ENCODE assay signal across 8 cellular contexts in the genomic region with DNA sequence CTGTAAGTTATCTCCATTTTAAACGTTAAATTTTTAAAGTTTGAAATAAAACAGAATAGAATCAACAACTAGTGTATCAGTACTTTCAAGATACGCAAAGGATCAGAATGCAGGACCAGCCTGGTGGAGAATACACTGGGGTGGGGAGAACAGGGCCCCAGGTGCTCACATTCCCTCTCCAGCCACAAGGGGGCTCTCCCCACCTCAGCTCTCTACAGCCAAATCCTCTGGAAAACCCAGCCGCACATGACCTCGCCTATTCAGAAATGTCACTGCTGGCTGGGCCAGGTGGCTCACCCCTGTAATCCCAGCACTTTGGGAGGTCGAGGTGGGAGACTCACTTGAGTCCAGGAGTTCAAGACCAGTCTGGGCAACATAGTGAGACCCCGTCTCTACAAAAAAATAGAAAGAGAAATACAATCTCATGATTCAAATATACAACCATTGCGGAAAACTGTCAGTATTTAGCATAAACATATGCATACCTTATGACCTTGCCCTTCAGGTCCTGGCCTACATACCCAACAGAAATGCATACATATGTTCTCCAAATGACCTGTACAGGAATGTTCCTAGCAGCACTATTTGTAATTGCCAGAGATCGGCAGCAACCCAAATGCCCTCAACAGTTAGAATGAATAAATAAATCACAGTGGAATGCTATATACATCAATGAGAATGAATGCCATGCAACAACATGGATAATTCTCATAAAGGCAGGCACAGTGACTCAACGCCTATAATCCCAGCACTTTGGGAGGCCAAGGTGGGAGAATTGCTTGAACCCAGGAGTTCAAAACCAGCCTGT. TPM values are rescaled to one million over a fixed set of nuclear protein-coding genes. Genes with fewer than 3 reads are reported as not detected.
A peak's percentile ranks its signal among the peaks of the same experiment; 100 is the strongest.
DNase-seq lines count a peak whose midpoint lies in the region; ATAC-seq lines count a peak whose summit lies in the region.

No MANE protein-coding gene starts in this region.

- no peaks in the 10 kb centered on the region for H3K9me3 Mint-ChIP-seq in activated CD4-positive, alpha-beta memory T cell treated with anti-CD3 and anti-CD28 coated beads for 36 hours
- no peaks in the 10 kb centered on the region for H3K9me3 Mint-ChIP-seq in naive B cell

- H3K4me3 Mint-ChIP-seq in activated CD4-positive, alpha-beta memory T cell treated with anti-CD3 and anti-CD28 coated beads for 36 hours = no peak overlapping the region
- no peak overlapping the region for H3K4me3 Mint-ChIP-seq in naive B cell

- H3K9me3 ChIP-seq in GM23248 (ENCODE audit: low read depth) = no peaks in the 10 kb centered on the region

- CTCF ChIA-PET in activated CD4-positive, alpha-beta memory T cell treated with anti-CD3 and anti-CD28 coated beads for 36 hours (lab: Charles Lee) = interaction anchor here (0.5 to 8.2 kb wide), 18 partner anchors 9 to 382 kb away, joined by 3 to 68 read pairs (median 4); a partner anchor contains a TSS

- H3K27ac ChIP-seq in GM23248 = no peak overlapping the region

- in situ Hi-C loops in GM23248 (cut with MboI) = no loop called here

- no peaks in the 10 kb centered on the region for H3K9me2 ChIP-seq in GM23248 (ENCODE audit: insufficient read depth)

- H3K4me3 ChIP-seq in GM23248 = no peak overlapping the region

- no peaks in the 10 kb centered on the region for H3K27me3 Mint-ChIP-seq in activated CD4-positive, alpha-beta memory T cell treated with anti-CD3 and anti-CD28 coated beads for 36 hours
- peaks cover 0 to 6% (median 5%) of the 10 kb centered on the region in 3 donors for H3K27me3 Mint-ChIP-seq in naive B cell

- ATAC-seq in naive B cell (ENCODE audit: low read depth in 2 of 2) = peak; percentile 82 to 88
- ATAC-seq in GM19455 (IDR thresholded peaks at IDR 0.05; ENCODE audit: unreplicated experiment) = no peak

- H3K36me3 ChIP-seq in GM23248 (ENCODE audit: low read depth) = no peaks in the 10 kb centered on the region

- H3K4me1 ChIP-seq in GM23248 (ENCODE audit: insufficient read depth) = no peaks in the 10 kb centered on the region

- H3K9ac ChIP-seq in GM23248 = no peak overlapping the region

- no peak overlapping the region for H2AFZ ChIP-seq in GM23248

- H4K20me1 ChIP-seq in GM23248 (ENCODE audit: insufficient read depth) = no peaks in the 10 kb centered on the region

- H3K79me2 ChIP-seq in GM23248 (ENCODE audit: insufficient read depth) = no peaks in the 10 kb centered on the region

- H3K4me2 ChIP-seq in GM23248 (ENCODE audit: unreplicated experiment) = no peak overlapping the region

- H3K36me3 Mint-ChIP-seq in activated CD4-positive, alpha-beta memory T cell treated with anti-CD3 and anti-CD28 coated beads for 36 hours = no peaks in the 10 kb centered on the region
- H3K36me3 Mint-ChIP-seq in naive B cell = no peaks in the 10 kb centered on the region

- 41 to 42% methylated on average over 9 of the region's 9 CpGs for WGBS in GM23248 (ENCODE audit: low coverage in 1 of 2, low lambda C conversion rate in 2 of 2, missing lambda C conversion rate in 2 of 2), 2 experiments

- H3K4me1 Mint-ChIP-seq in activated CD4-positive, alpha-beta memory T cell treated with anti-CD3 and anti-CD28 coated beads for 36 hours (ENCODE audit: low read depth) = peaks cover 35% of the 10 kb centered on the region
- H3K4me1 Mint-ChIP-seq in naive B cell = peaks cover 19 to 30% (median 20%) of the 10 kb centered on the region in 3 donors

- intact Hi-C loops in activated CD4-positive, alpha-beta memory T cell treated with anti-CD3 and anti-CD28 coated beads for 36 hours (cut with micrococcal nuclease) = loop anchor here (10.0 kb wide), 1 partner anchor 382 kb away; no protein-coding TSS in a partner anchor

- H3F3A ChIP-seq in GM23248 (ENCODE audit: insufficient read depth) = peaks cover 7% of the 10 kb centered on the region; the same call in 1 of the 2 replicates

- POLR2A ChIA-PET in activated CD4-positive, alpha-beta memory T cell treated with anti-CD3 and anti-CD28 coated beads for 36 hours (lab: Charles Lee) = no interaction called here

- H3K27me3 ChIP-seq in GM23248 (replicated peaks; ENCODE audit: insufficient read depth) = no peaks in the 10 kb centered on the region

- DNase-seq in AML-193 (lab: John Stamatoyannopoulos, UW) (peak; percentile 41 to 42), GM23248 (peak; percentile 73), NCI-H748 (lab: John Stamatoyannopoulos, UW; ENCODE audit: unreplicated experiment) (peak; percentile 71), naive B cell (peak; percentile 36)
- peak; percentile 77 for DNase-seq in activated CD4-positive, alpha-beta memory T cell treated with anti-CD3 and anti-CD28 coated beads for 36 hours
- DNase-seq in effector CD4-positive, alpha-beta T cell = peak; percentile 52
- DNase-seq in stimulated activated naive CD4-positive, alpha-beta T cell treated with Interleukin-2 at 50 U/mL for 16 hours (lab: John Stamatoyannopoulos, UW) = peak; percentile 52

- H3K27ac Mint-ChIP-seq in activated CD4-positive, alpha-beta memory T cell treated with anti-CD3 and anti-CD28 coated beads for 36 hours = no peak overlapping the region
- H3K27ac Mint-ChIP-seq in naive B cell = peak overlapping the region in 2 of 6 donors; percentile 27 to 54

RNA-seq across cellular contexts. Expression of a gene that starts 18.4 kb away (rescaled TPM):
- total RNA-seq in GM23248 (2014; rRNA removed; shearing (Covaris generic)) = not detected in 2 replicates
- not detected in 2 replicates for polyA plus RNA-seq in GM23248 (2016; fragmentation: Nextera tagmentation; extraction: Ambion mirVana)
- total RNA-seq in activated CD4-positive, alpha-beta memory T cell treated with anti-CD3 and anti-CD28 coated beads for 36 hours = not detected
- polyA plus RNA-seq in naive B cell (ENCODE audit: low read depth in 6 of 6) = not detected

RNA-seq across cellular contexts. Expression of a gene that starts 32.3 kb away (rescaled TPM):
- total RNA-seq in GM23248 (2014; rRNA removed; shearing (Covaris generic)) = not detected in 2 replicates
- polyA plus RNA-seq in GM23248 (2016; fragmentation: Nextera tagmentation; extraction: Ambion mirVana) = 0.22 and 0.28 TPM in 2 replicates
- total RNA-seq in activated CD4-positive, alpha-beta memory T cell treated with anti-CD3 and anti-CD28 coated beads for 36 hours = 1 to 10 TPM; 2.3 TPM
- under 1 TPM in 4 of 6 donors, not detected in 2; 0.24 to 0.90 (median 0.45) TPM for polyA plus RNA-seq in naive B cell (ENCODE audit: low read depth in 6 of 6)
